ENCODE assay signal across 8 cellular contexts in genomic region chr19:32406161-32407003, GRCh38. TPM values are rescaled to one million over a fixed set of nuclear protein-coding genes. Genes with fewer than 3 reads are reported as not detected.
A peak's percentile ranks its signal among the peaks of the same experiment; 100 is the strongest.
DNase-seq lines count a peak whose midpoint lies in the region; ATAC-seq and TF ChIP-seq lines count a peak whose summit lies in the region.

No MANE protein-coding gene starts in this region.

- H3K4me1 Mint-ChIP-seq in dendritic cell treated with granulocyte-macrophage colony-stimulating factor and Interleukin-4, amounts not matched to agents 40 ng/mL and 50 ng/mL, for 4 days (ENCODE audit: low read depth): peaks cover 13% of the 10 kb centered on the region
- peaks cover 37% of the 10 kb centered on the region for H3K4me1 Mint-ChIP-seq in nephron

- DNase-seq in GM12865 (ENCODE audit: low read depth) (no peak), NCI-H526 (lab: John Stamatoyannopoulos, UW) (peak; percentile 34 to 64), SIG-M5 treated with dmso at 0.1 percent for 504 hours (lab: John Stamatoyannopoulos, UW; ENCODE audit: unreplicated experiment) (no peak), GM20000 (ENCODE audit: low spot score) (no peak), ureter (ENCODE audit: low spot score) (no peak)

- peak overlapping the region; percentile 98 for H3K4me3 ChIP-seq in GM12865 (ENCODE audit: low read depth, low read length)

- H3K36me3 Mint-ChIP-seq in dendritic cell treated with granulocyte-macrophage colony-stimulating factor and Interleukin-4, amounts not matched to agents 40 ng/mL and 50 ng/mL, for 4 days (ENCODE audit: low read depth): peaks cover 14% of the 10 kb centered on the region
- H3K36me3 Mint-ChIP-seq in nephron (ENCODE audit: low read depth): peaks cover 37% of the 10 kb centered on the region

- intact Hi-C loops in dendritic cell treated with granulocyte-macrophage colony-stimulating factor and Interleukin-4, amounts not matched to agents 40 ng/mL and 50 ng/mL, for 4 days (cut with micrococcal nuclease): loop anchor here (10.0 kb wide), 1 partner anchor 168 kb away; no protein-coding TSS in a partner anchor

- peaks cover 44% of the 10 kb centered on the region for H3K27me3 Mint-ChIP-seq in dendritic cell treated with granulocyte-macrophage colony-stimulating factor and Interleukin-4, amounts not matched to agents 40 ng/mL and 50 ng/mL, for 4 days
- no peaks in the 10 kb centered on the region for H3K27me3 Mint-ChIP-seq in nephron (ENCODE audit: low read depth)

- H3K4me3 Mint-ChIP-seq in dendritic cell treated with granulocyte-macrophage colony-stimulating factor and Interleukin-4, amounts not matched to agents 40 ng/mL and 50 ng/mL, for 4 days: peak overlapping the region; percentile 69
- peak overlapping the region; percentile 91 to 98 (median 92) for H3K4me3 Mint-ChIP-seq in nephron

- peak overlapping the region; percentile 92 for H3K27ac Mint-ChIP-seq in dendritic cell treated with granulocyte-macrophage colony-stimulating factor and Interleukin-4, amounts not matched to agents 40 ng/mL and 50 ng/mL, for 4 days
- peak overlapping the region; percentile 89 to 97 (median 94) for H3K27ac Mint-ChIP-seq in nephron

- H3K9me3 Mint-ChIP-seq in dendritic cell treated with granulocyte-macrophage colony-stimulating factor and Interleukin-4, amounts not matched to agents 40 ng/mL and 50 ng/mL, for 4 days: no peaks in the 10 kb centered on the region
- no peaks in the 10 kb centered on the region for H3K9me3 Mint-ChIP-seq in nephron

- no peak for ATAC-seq in HG02642 (IDR thresholded peaks at IDR 0.05; ENCODE audit: poor library complexity, unreplicated experiment)

- TF ChIP-seq CTCF in GM12865 (IDR thresholded peaks at IDR 0.05; ENCODE audit: insufficient read depth, low read depth, low read length, missing control alignments) (no peak), nephron (IDR thresholded peaks at IDR 0.05; ENCODE audit: unreplicated experiment in 3 of 3) (no peak), GM20000 (IDR thresholded peaks at IDR 0.05; ENCODE audit: extremely low read depth, missing control alignments) (no peak)

RNA-seq across cellular contexts. Expression of gene DPY19L3, which starts 0.8 kb away (rescaled TPM):
- total RNA-seq in ureter: 43.1 TPM

Comparison
In these comparisons a context has a peak if more than half of its experiments do, and no peak if none do; other contexts are left out.
1. DNase-seq: peak in NCI-H526 (2 of 2); none in GM12865 (single experiment), SIG-M5 treated with dmso at 0.1 percent for 504 hours (single experiment), GM20000 (single experiment) and ureter (single experiment).